Comparison of ENCODE assay signal across 1 cellular context in genomic region chr5:108748354-108749129, GRCh38.
TF ChIP-seq lines count a peak whose summit lies in the region.

No MANE protein-coding gene starts in this region.

TF ChIP-seq in HepG2, 621 proteins besides CTCF, POLR2A, EP300 and RAD21 (continued from another document and continues in another):
- TF ChIP-seq ATF2 (CRISPR knock-in tag; IDR thresholded peaks at IDR 0.05) (0 out of 2 replicates have a peak, but pooled peaks have one; percentile 10), SNRNP70 (IDR thresholded peaks at IDR 0.05; ENCODE audit: low read depth, low read length) (no peak), ZNF792 (CRISPR knock-in tag; IDR thresholded peaks at IDR 0.05) (peak; percentile 81; the same call in 1 of the 2 replicates), ZNF598 (CRISPR knock-in tag; IDR thresholded peaks at IDR 0.05; ENCODE audit: borderline replicate concordance) (peak; percentile 92; the same call in 1 of the 2 replicates), ZNF577 (CRISPR knock-in tag; IDR thresholded peaks at IDR 0.05; ENCODE audit: borderline replicate concordance, low read depth) (no peak; the same call in 1 of the 2 replicates), SMYD3 (CRISPR knock-in tag; IDR thresholded peaks at IDR 0.05) (no peak), CCAR2 (optimal IDR thresholded peaks at IDR 0.05; ENCODE audit: low read depth, low read length) (no peak), ZBTB1 (CRISPR knock-in tag; IDR thresholded peaks at IDR 0.05; ENCODE audit: borderline replicate concordance) (peak; percentile 86; the same call in 1 of the 2 replicates), ZNF749 (CRISPR knock-in tag; IDR thresholded peaks at IDR 0.05; ENCODE audit: borderline replicate concordance) (peak; percentile 60; the same call in 1 of the 2 replicates), KAT7 (CRISPR knock-in tag; IDR thresholded peaks at IDR 0.05; ENCODE audit: borderline replicate concordance) (peak; percentile 76; the same call in 1 of the 2 replicates), ZNF367 (CRISPR knock-in tag; IDR thresholded peaks at IDR 0.05; ENCODE audit: borderline replicate concordance) (no peak; the same call in 1 of the 2 replicates), PLSCR1 (CRISPR knock-in tag; IDR thresholded peaks at IDR 0.05; ENCODE audit: borderline replicate concordance) (no peak), KLF13 (CRISPR knock-in tag; IDR thresholded peaks at IDR 0.05) (no peak; the same call in 1 of the 2 replicates), ARNT (IDR thresholded peaks at IDR 0.05) (no peak), IRX3 (CRISPR knock-in tag; IDR thresholded peaks at IDR 0.05; ENCODE audit: borderline replicate concordance, low read depth) (no peak; the same call in 1 of the 2 replicates), SP5 (CRISPR knock-in tag; IDR thresholded peaks at IDR 0.05; ENCODE audit: borderline replicate concordance, low read depth) (no peak), KDM3A (CRISPR knock-in tag; IDR thresholded peaks at IDR 0.05; ENCODE audit: low read depth) (0 out of 2 replicates have a peak, but pooled peaks have one; percentile 42), NR2C2 (CRISPR knock-in tag; IDR thresholded peaks at IDR 0.05; ENCODE audit: borderline replicate concordance) (no peak; the same call in 1 of the 2 replicates), TIGD3 (CRISPR knock-in tag; IDR thresholded peaks at IDR 0.05; ENCODE audit: borderline replicate concordance) (no peak), SMAD1 (CRISPR knock-in tag; IDR thresholded peaks at IDR 0.05; ENCODE audit: borderline replicate concordance, low read depth) (no peak; the same call in 1 of the 2 replicates), RBAK (CRISPR knock-in tag; IDR thresholded peaks at IDR 0.05) (no peak), KMT2A (CRISPR knock-in tag; IDR thresholded peaks at IDR 0.05) (no peak; the same call in none of the 2 replicates), USF2 (IDR thresholded peaks at IDR 0.05; ENCODE audit: low read depth, low read length) (peak; percentile 93), USF2 (CRISPR knock-in tag; IDR thresholded peaks at IDR 0.05; ENCODE audit: borderline replicate concordance) (peak; percentile 94), SNAPC2 (CRISPR knock-in tag; IDR thresholded peaks at IDR 0.05) (no peak; the same call in 1 of the 2 replicates), NR2F1 (CRISPR knock-in tag; IDR thresholded peaks at IDR 0.05) (no peak), U2AF2 (IDR thresholded peaks at IDR 0.05; ENCODE audit: low read depth, low read length) (0 out of 2 replicates have a peak, but pooled peaks have one; percentile 81), ZNF691 (CRISPR knock-in tag; IDR thresholded peaks at IDR 0.05; ENCODE audit: borderline replicate concordance, low read depth) (peak; percentile 73; the same call in 1 of the 2 replicates), ZNF121 (CRISPR knock-in tag; IDR thresholded peaks at IDR 0.05) (no peak; the same call in 1 of the 2 replicates), ZNF207 (IDR thresholded peaks at IDR 0.05; ENCODE audit: borderline replicate concordance) (no peak), LRRFIP1 (CRISPR knock-in tag; conservative IDR thresholded peaks at IDR 0.05) (0 out of 2 replicates have a peak, but pooled peaks have one; percentile 67), FOXO4 (CRISPR knock-in tag; conservative IDR thresholded peaks at IDR 0.05) (no peak), ZNF607 (CRISPR knock-in tag; IDR thresholded peaks at IDR 0.05; ENCODE audit: borderline replicate concordance) (peak; percentile 69), ZNF614 (CRISPR knock-in tag; IDR thresholded peaks at IDR 0.05; ENCODE audit: borderline replicate concordance) (peak; percentile 82), IKZF4 (CRISPR knock-in tag; IDR thresholded peaks at IDR 0.05; ENCODE audit: borderline replicate concordance, low read depth, not compliant biosample characterization) (peak; percentile 84), ZNF331 (CRISPR knock-in tag; IDR thresholded peaks at IDR 0.05) (peak; percentile 90), REST (IDR thresholded peaks at IDR 0.05; ENCODE audit: borderline replicate concordance in 1 of 2, low read depth in 1 of 2, low read length in 2 of 2) (peak in 1 of 2 experiments; percentile 58; a peak in 1 of 4 replicates), TOPORS (CRISPR knock-in tag; IDR thresholded peaks at IDR 0.05) (no peak), ZNF180 (CRISPR knock-in tag; IDR thresholded peaks at IDR 0.05; ENCODE audit: borderline replicate concordance, low read depth) (no peak), POLR2AphosphoS5 (IDR thresholded peaks at IDR 0.05; ENCODE audit: low read depth, low read length) (peak; percentile 92), CREM (IDR thresholded peaks at IDR 0.05) (peak; percentile 51; the same call in 1 of the 2 replicates), CREM (CRISPR knock-in tag; IDR thresholded peaks at IDR 0.05) (no peak), ZNF232 (CRISPR knock-in tag; IDR thresholded peaks at IDR 0.05; ENCODE audit: borderline replicate concordance) (peak; percentile 45; the same call in 1 of the 2 replicates), PHF21A (CRISPR knock-in tag; IDR thresholded peaks at IDR 0.05) (peak; percentile 86), ZNF512 (CRISPR knock-in tag; IDR thresholded peaks at IDR 0.05) (no peak), ELF4 (CRISPR knock-in tag; IDR thresholded peaks at IDR 0.05; ENCODE audit: borderline replicate concordance) (no peak), HNRNPUL1 (IDR thresholded peaks at IDR 0.05; ENCODE audit: low read depth, low read length) (peak; percentile 87), NAIF1 (CRISPR knock-in tag; IDR thresholded peaks at IDR 0.05; ENCODE audit: borderline replicate concordance) (peak; percentile 78), NFIB (CRISPR knock-in tag; IDR thresholded peaks at IDR 0.05; ENCODE audit: borderline replicate concordance) (no peak), MXD1 (CRISPR knock-in tag; IDR thresholded peaks at IDR 0.05) (peak; percentile 87)
